In genomic region chrX:110116066-110116465, GRCh38 we compare ENCODE assay signal across 21 cellular contexts.
DNase-seq lines count a peak whose midpoint lies in the region; ATAC-seq, FAIRE-seq and TF ChIP-seq lines count a peak whose summit lies in the region.
"Had no signal": no experiment of that assay in that cellular context is flagged by ENCODE, and none has a peak within 500 bp of the region (broad histone marks: within the 10 kb centered on the region; RNA-seq: fewer than 3 reads in every experiment).

No MANE protein-coding gene starts in this region.

- H3K4me1 Mint-ChIP-seq in astrocyte (ENCODE audit: low read depth, unreplicated experiment): no peaks in the 10 kb centered on the region
- H3K4me1 Mint-ChIP-seq: B cell, GM23338, IgD-negative memory B cell had no signal

- FAIRE-seq in A549 (lab: Jason Lieb, UNC) (peak; percentile 89), astrocyte (lab: Jason Lieb, UNC) (peak; percentile 52), islet of Langerhans (lab: Jason Lieb, UNC) (peak; percentile 36), small intestine (lab: Jason Lieb, UNC) (no peak), urothelium cell line (lab: Jason Lieb, UNC) (no peak)
- FAIRE-seq: GM12878, H54 had no signal

- TF ChIP-seq CTCF in A549 (IDR thresholded peaks at IDR 0.05) (no peak), astrocyte (IDR thresholded peaks at IDR 0.05; ENCODE audit: insufficient read depth, low read depth, low read length) (no peak)

- H3K79me2 ChIP-seq in astrocyte (ENCODE audit: insufficient read depth, low read length): no peaks in the 10 kb centered on the region

- H3K27me3 ChIP-seq in astrocyte (ENCODE audit: insufficient read depth, low read length): no peaks in the 10 kb centered on the region
- no peaks in the 10 kb centered on the region for H3K27me3 ChIP-seq in small intestine (ENCODE audit: control insufficient read depth in 2 of 2, insufficient read depth in 2 of 2, low read length in 2 of 2)

- no peaks in the 10 kb centered on the region for H4K20me1 ChIP-seq in astrocyte (ENCODE audit: insufficient read depth, low read length)

- no peak overlapping the region for H2AFZ ChIP-seq in astrocyte (ENCODE audit: low read depth, low read length)
- H2AFZ ChIP-seq: GM23338 had no signal

- no peak for TF ChIP-seq EP300 in A549 (IDR thresholded peaks at IDR 0.05)

- no peaks in the 10 kb centered on the region for H3K36me3 Mint-ChIP-seq in astrocyte (ENCODE audit: low read depth, unreplicated experiment)
- H3K36me3 Mint-ChIP-seq: IgD-negative memory B cell had no signal

- TF ChIP-seq RAD21 in A549 (conservative IDR thresholded peaks at IDR 0.05 in 1 of 2, IDR thresholded peaks at IDR 0.05 in 1 of 2): no peak

- no peak overlapping the region for H3K4me2 ChIP-seq in A549
- no peak overlapping the region for H3K4me2 ChIP-seq in astrocyte (ENCODE audit: low read length)
- H3K4me2 ChIP-seq: BLaER1 treated with 17β-estradiol and CSF1 and Interleukin-3, amounts not matched to agents 10 nM and 100 nM; GM23338 had no signal

- DNase-seq in A549 (ENCODE audit: low read depth in 1 of 2, low spot score in 1 of 2) (no peak), astrocyte (ENCODE audit: low read depth) (no peak), small intestine (peak; percentile 38), HUDEP-2 (lab: John Stamatoyannopoulos, UW; ENCODE audit: unreplicated experiment in 76 of 76) (no peak), urothelium cell line (ENCODE audit: low spot score) (no peak)
- DNase-seq in activated CD4-positive, alpha-beta T cell treated with anti-CD3 and anti-CD28 coated beads, Interleukin-2, amount 50 U/mL, for 48 hours: no peak
- DNase-seq: 8988T; CD8-positive, alpha-beta T cell; DMS 273 treated with DMSO at 0.1 percent for 48 hours; DMS53; DND-41; EL; HCEC 1CT had no signal

- H3K4me3 Mint-ChIP-seq in astrocyte (ENCODE audit: unreplicated experiment): no peak overlapping the region
- H3K4me3 Mint-ChIP-seq: B cell; CD8-positive, alpha-beta T cell; GM23338; IgD-negative memory B cell had no signal

- H3K4me3 ChIP-seq in A549 (no peak overlapping the region), astrocyte (ENCODE audit: insufficient read depth, low read depth, low read length) (no peak overlapping the region), small intestine (ENCODE audit: low read depth in 1 of 2, low read length in 2 of 2) (no peak overlapping the region)
- H3K4me3 ChIP-seq: BLaER1 treated with 17β-estradiol and CSF1 and Interleukin-3, amounts not matched to agents 10 nM and 100 nM; GM12878; GM23338 had no signal

- no peak for TF ChIP-seq POLR2A in A549 (IDR thresholded peaks at IDR 0.05; ENCODE audit: low read length)

- H3K36me3 ChIP-seq in astrocyte (ENCODE audit: insufficient read depth, low read length): no peaks in the 10 kb centered on the region
- no peaks in the 10 kb centered on the region for H3K36me3 ChIP-seq in small intestine (ENCODE audit: control insufficient read depth in 2 of 2, insufficient read depth in 2 of 2, low read length in 2 of 2)

- ATAC-seq in A549: no peak
- ATAC-seq: CD8-positive, alpha-beta T cell; GM12878; GM23338 had no signal

- H3K4me1 ChIP-seq in A549: peaks cover 20% of the 10 kb centered on the region
- H3K4me1 ChIP-seq in astrocyte (ENCODE audit: insufficient read depth, low read length): no peaks in the 10 kb centered on the region
- no peaks in the 10 kb centered on the region for H3K4me1 ChIP-seq in small intestine (ENCODE audit: control insufficient read depth in 2 of 2, insufficient read depth in 1 of 2, low read depth in 1 of 2, low read length in 1 of 2)

- no peak overlapping the region for H3K9ac ChIP-seq in astrocyte (ENCODE audit: low read length)
- H3K9ac ChIP-seq: BLaER1 treated with 17β-estradiol and CSF1 and Interleukin-3, amounts not matched to agents 10 nM and 100 nM had no signal

- 3% methylated on average over 1 of the region's 1 CpG for WGBS in A549 (ENCODE audit: missing lambda C conversion rate)
- WGBS in small intestine, 3 donors: 17 to 61% (median 31%) methylated on average over 1 of the region's 1 CpG

- H3K27ac ChIP-seq in A549 (peak overlapping the region; percentile 16 to 26; a peak in 2 of 6 replicates), astrocyte (ENCODE audit: low read depth, low read length) (no peak overlapping the region), small intestine (ENCODE audit: low read depth in 1 of 2, low read length in 1 of 2) (no peak overlapping the region)
- H3K27ac ChIP-seq: BLaER1 treated with 17β-estradiol and CSF1 and Interleukin-3, amounts not matched to agents 10 nM and 100 nM; HL-60 had no signal

- no peak overlapping the region for H3K27ac Mint-ChIP-seq in astrocyte (ENCODE audit: unreplicated experiment)
- H3K27ac Mint-ChIP-seq: B cell; CD8-positive, alpha-beta T cell; GM23338; IgD-negative memory B cell had no signal

- H3K9me3 ChIP-seq in A549 (no peaks in the 10 kb centered on the region), astrocyte (ENCODE audit: insufficient read depth, low read depth, low read length) (no peaks in the 10 kb centered on the region), small intestine (ENCODE audit: control insufficient read depth, low read depth) (no peaks in the 10 kb centered on the region)

- POLR2A ChIA-PET in A549 (lab: Yijun Ruan, JAX): no interaction called here

- H3K27me3 Mint-ChIP-seq in astrocyte (ENCODE audit: low read depth, unreplicated experiment): no peaks in the 10 kb centered on the region
- H3K27me3 Mint-ChIP-seq: B cell, IgD-negative memory B cell had no signal

- H3K9me3 Mint-ChIP-seq in astrocyte (ENCODE audit: unreplicated experiment): no peaks in the 10 kb centered on the region
- H3K9me3 Mint-ChIP-seq: CD8-positive, alpha-beta T cell; GM23338; IgD-negative memory B cell had no signal

- CTCF ChIA-PET in A549 (lab: Yijun Ruan, JAX): interaction anchor here (0.7 to 1.4 kb wide), 3 partner anchors 9 to 30 kb away, joined by 3 to 6 read pairs (median 3); no protein-coding TSS in a partner anchor

TF ChIP-seq in A549, 52 proteins besides CTCF, POLR2A, EP300 and RAD21:
- no peak for TF ChIP-seq NPAS2 (CRISPR knock-in tag; IDR thresholded peaks at IDR 0.05; ENCODE audit: borderline replicate concordance)
- TF ChIP-seq ELK1 (IDR thresholded peaks at IDR 0.05; ENCODE audit: low read depth, low read length): no peak
- no peak for TF ChIP-seq HEYL (CRISPR knock-in tag; IDR thresholded peaks at IDR 0.05)

Comparison
In these comparisons a context has a peak if more than half of its experiments do, and no peak if none do; other contexts are left out.
1. H3K27ac ChIP-seq: peak in A549 (2 of 2); none in astrocyte (single experiment) and small intestine (0 of 2).